ENCODE assay signal across 11 cellular contexts in the genomic region with DNA sequence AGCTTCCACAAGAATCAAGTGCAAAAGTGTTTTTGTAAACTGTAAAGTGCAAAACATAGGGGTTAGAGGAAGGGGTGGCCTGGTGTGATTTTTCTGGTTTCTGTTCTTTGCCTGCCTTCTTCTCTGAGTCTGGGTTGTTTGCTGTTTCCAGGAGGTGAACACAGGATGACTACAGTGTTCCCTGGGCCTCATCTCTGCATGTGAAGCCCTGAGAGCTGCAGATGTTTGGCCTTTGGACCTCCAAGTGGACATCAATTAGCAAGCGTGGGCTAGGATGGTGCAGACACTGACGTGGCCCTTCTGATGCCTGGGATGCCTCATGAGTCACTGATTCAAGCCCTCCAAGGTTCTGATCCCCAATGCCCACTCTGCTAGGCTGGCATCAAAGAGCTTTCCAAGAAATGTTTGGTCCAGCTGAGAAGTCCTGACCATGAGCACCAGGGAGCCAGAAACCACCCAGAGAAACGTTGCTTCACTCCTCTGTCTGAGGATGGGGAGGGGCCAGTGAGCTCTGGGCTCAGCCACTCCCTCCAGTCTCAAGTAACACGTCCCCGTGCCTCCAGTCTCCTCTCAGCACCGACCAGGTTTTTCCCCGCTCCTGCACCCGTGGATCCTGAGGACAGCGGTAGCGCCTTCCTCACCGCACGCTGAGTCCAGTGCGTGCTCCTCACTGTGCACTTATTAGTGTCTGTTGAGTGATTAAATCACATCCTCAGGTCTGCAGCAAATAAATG. TPM values are rescaled to one million over a fixed set of nuclear protein-coding genes. Genes with fewer than 3 reads are reported as not detected.
DNase-seq lines count a peak whose midpoint lies in the region; ATAC-seq and TF ChIP-seq lines count a peak whose summit lies in the region.
"Had no signal": no experiment of that assay in that cellular context is flagged by ENCODE, and none has a peak within 500 bp of the region (broad histone marks: within the 10 kb centered on the region; RNA-seq: fewer than 3 reads in every experiment).

No MANE protein-coding gene starts in this region.

- BruUV-seq in Panc1 (replicated peaks; lab: Mats Ljungman, UMichigan) = no TSS peak

- DNase-seq in DMS53 (lab: John Stamatoyannopoulos, UW) (peak; percentile 33), DMS53 treated with DMSO at 0.1 percent for 48 hours (lab: John Stamatoyannopoulos, UW; ENCODE audit: unreplicated experiment) (no peak), Panc1 (ENCODE audit: low read depth, low spot score) (no peak), fibroblast of mammary gland (ENCODE audit: low read depth) (peak; percentile 40), skeletal muscle cell (ENCODE audit: low read depth) (peak; percentile 38), dedifferentiated amniotic fluid mesenchymal stem cell (ENCODE audit: extremely low spot score) (no peak), GM20000 (ENCODE audit: low spot score) (no peak)

- no peaks in the 10 kb centered on the region for H3K9me3 ChIP-seq in Panc1 (ENCODE audit: control insufficient read depth, insufficient read depth, low read depth, low read length)

- TF ChIP-seq CTCF in Panc1 (IDR thresholded peaks at IDR 0.05) = no peak
- no peak for TF ChIP-seq CTCF in fibroblast of mammary gland (conservative IDR thresholded peaks at IDR 0.05; ENCODE audit: control insufficient read depth, insufficient read depth, low read depth, low read length)
- no peak for TF ChIP-seq CTCF in GM20000 (IDR thresholded peaks at IDR 0.05; ENCODE audit: extremely low read depth, missing control alignments)

- POLR2A ChIA-PET in Panc1 (lab: Charles Lee) = no interaction called here

- in situ Hi-C loops in Panc1 (cut with HindIII; ENCODE audit: low pct_unique_long_range_greater_than_20kb, low sequenced_read_pairs) = no loop called here

- ATAC-seq in Panc1 (peak; percentile 20; the same call in 1 of the 2 replicates), GM21526 (IDR thresholded peaks at IDR 0.05; ENCODE audit: low FRiP score, unreplicated experiment) (no peak)

- CTCF ChIA-PET in Panc1 (lab: Charles Lee) = interaction anchor here (0.6 kb wide), 1 partner anchor 294 kb away, joined by 4 read pairs; no protein-coding TSS in a partner anchor

- H3K4me1 ChIP-seq in Panc1 (ENCODE audit: control insufficient read depth, insufficient read depth, low read length) = no peaks in the 10 kb centered on the region

- H3K36me3 ChIP-seq in Panc1 (ENCODE audit: control insufficient read depth, insufficient read depth, low read length) = no peaks in the 10 kb centered on the region

- no peak overlapping the region for H3K27ac ChIP-seq in Panc1 (ENCODE audit: low read length)
- H3K27ac ChIP-seq: 22Rv1 had no signal

- H3K4me3 ChIP-seq in Panc1 (ENCODE audit: low read depth in 2 of 2, low read length in 2 of 2) = no peak overlapping the region
- no peak overlapping the region for H3K4me3 ChIP-seq in fibroblast of mammary gland (ENCODE audit: control insufficient read depth, low read depth, low read length)
- H3K4me3 ChIP-seq in skeletal muscle cell (ENCODE audit: low read depth, low read length) = no peak overlapping the region

- H3K27me3 ChIP-seq in Panc1 (ENCODE audit: control insufficient read depth, insufficient read depth, low read length) = no peaks in the 10 kb centered on the region; the same call in 1 of the 2 replicates

- intact Hi-C loops in Panc1 (cut with micrococcal nuclease; ENCODE audit: unreplicated experiment) = loop anchor here (2.0 to 10.0 kb wide), 4 partner anchors 174 to 887 kb away; no protein-coding TSS in a partner anchor

RNA-seq across cellular contexts. Expression of a gene that starts 7.6 kb away (rescaled TPM):
- total RNA-seq in Panc1 (2021; ENCODE audit: unreplicated experiment) = not detected
- not detected for polyA plus RNA-seq in Panc1 (2012; ENCODE audit: insufficient read length)

RNA-seq across cellular contexts. Expression of a gene that starts 53.6 kb away (rescaled TPM):
- total RNA-seq in Panc1 (2021; ENCODE audit: unreplicated experiment) = not detected
- not detected for polyA plus RNA-seq in Panc1 (2012; ENCODE audit: insufficient read length)
- total RNA-seq: activated T-cell treated with anti-CD3 and anti-CD28 coated beads, Interleukin-2, amount 50 U/mL, for 72 hours; T-helper 2 cell treated with Interferon-gamma antibody and Interleukin-4, amounts not matched to agents 100 ng/mL and 5 ng/mL, for 36 hours had no signal

Comparison
In these comparisons a context has a peak if more than half of its experiments do, and no peak if none do; other contexts are left out.
1. DNase-seq: peak in DMS53 (single experiment), fibroblast of mammary gland (single experiment) and skeletal muscle cell (single experiment); none in DMS53 treated with DMSO at 0.1 percent for 48 hours (single experiment), Panc1 (single experiment), dedifferentiated amniotic fluid mesenchymal stem cell (single experiment) and GM20000 (single experiment).